14 cellular contexts compared by ENCODE assay signal in genomic region chr9:116198344-116198743, GRCh38. TPM values are rescaled to one million over a fixed set of nuclear protein-coding genes. Genes with fewer than 3 reads are reported as not detected.
"Had no signal": no experiment of that assay in that cellular context is flagged by ENCODE, and none has a peak within 500 bp of the region (broad histone marks: within the 10 kb centered on the region; RNA-seq: fewer than 3 reads in every experiment).

No MANE protein-coding gene starts in this region.

- H3K27me3 ChIP-seq: thyroid gland, uterus had no signal

- H3K36me3 ChIP-seq: thyroid gland, uterus, WERI-Rb-1 had no signal

- H3K27ac ChIP-seq: thyroid gland, uterus, WERI-Rb-1 had no signal

- H3K4me3 ChIP-seq: smooth muscle cell, thyroid gland, uterus had no signal

- DNase-seq: activated CD4-positive, alpha-beta T cell treated with anti-CD3 and anti-CD28 coated beads for 48 hours; activated CD8-positive, alpha-beta memory T cell treated with anti-CD3 and anti-CD28 coated beads, Interleukin-2, amount 50 U/mL, for 48 hours; activated CD8-positive, alpha-beta T cell treated with anti-CD3 and anti-CD28 coated beads, Interleukin-2, amount 10 ng/mL, durations not matched to agents 7 days and 5 days; activated naive CD4-positive, alpha-beta T cell; foreskin fibroblast; naive B cell; posterior cingulate gyrus; right cardiac atrium; T-helper 1 cell; thyroid gland; uterus; WERI-Rb-1 had no signal

- H3K4me1 ChIP-seq: uterus had no signal

- H3K9me3 ChIP-seq: thyroid gland, uterus had no signal

- ATAC-seq: activated CD8-positive, alpha-beta T cell treated with anti-CD3 and anti-CD28 coated beads, Interleukin-2, amount 10 ng/mL, durations not matched to agents 7 days and 5 days; right cardiac atrium; stimulated activated effector memory CD8-positive, alpha-beta T cell treated with anti-CD3 and anti-CD28 coated beads, Interleukin-12 subunit alpha, Interleukin-12 subunit beta, amount 100 ng/mL, for 72 hours had no signal

- H3K4me2 ChIP-seq: smooth muscle cell had no signal

RNA-seq across cellular contexts. Expression of gene PAPPA, which starts 44.8 kb away (rescaled TPM):
- total RNA-seq: activated CD8-positive, alpha-beta T cell treated with anti-CD3 and anti-CD28 coated beads, Interleukin-2, amount 10 ng/mL, durations not matched to agents 7 days and 5 days had no signal
